19 cellular contexts compared by ENCODE assay signal in genomic region chr10:49107111-49107889, GRCh38. TPM values are rescaled to one million over a fixed set of nuclear protein-coding genes. Genes with fewer than 3 reads are reported as not detected.
"Had no signal": no experiment of that assay in that cellular context is flagged by ENCODE, and none has a peak within 500 bp of the region (broad histone marks: within the 10 kb centered on the region; RNA-seq: fewer than 3 reads in every experiment).

No MANE protein-coding gene starts in this region.

- ATAC-seq: activated CD8-positive, alpha-beta memory T cell treated with anti-CD3 and anti-CD28 coated beads, Interleukin-2, amount 10 ng/mL, durations not matched to agents 7 days and 5 days; esophagus mucosa; gastrocnemius medialis had no signal

- H3K36me3 ChIP-seq: brain microvascular endothelial cell, colonic mucosa, gastrocnemius medialis had no signal

- H3K27me3 ChIP-seq: brain microvascular endothelial cell, colonic mucosa, gastrocnemius medialis had no signal

- DNase-seq: activated B cell treated with CpG ODN at 0.5 μM for 24 hours; activated CD4-positive, alpha-beta memory T cell treated with anti-CD3 and anti-CD28 coated beads, Interleukin-2, amount 10 ng/mL, durations not matched to agents 7 days and 5 days; activated CD4-positive, alpha-beta T cell treated with anti-CD3 and anti-CD28 coated beads for 4 hours; activated CD8-positive, alpha-beta memory T cell treated with anti-CD3 and anti-CD28 coated beads, Interleukin-2, amount 10 ng/mL, durations not matched to agents 7 days and 5 days; amniotic stem cell; brain microvascular endothelial cell; colonic mucosa; gastrocnemius medialis; SK-N-SH; stimulated activated CD4-positive, alpha-beta T cell treated with anti-CD3 and anti-CD28 coated beads, Interleukin-15, amount 100 ng/mL, for 24 hours; stimulated activated CD4-positive, alpha-beta T cell treated with anti-CD3 and anti-CD28 coated beads, Interleukin-2, amount 100 ng/mL, for 48 hours had no signal

- H3K27ac ChIP-seq: brain microvascular endothelial cell, colonic mucosa, gastrocnemius medialis had no signal

- H3K9me3 ChIP-seq: colonic mucosa, gastrocnemius medialis, SK-N-SH had no signal

- H3K9ac ChIP-seq: SK-N-SH had no signal

- H3K4me3 ChIP-seq: colonic mucosa, gastrocnemius medialis, skin epidermis had no signal

- H3K4me1 ChIP-seq: colonic mucosa had no signal

- H3K4me2 ChIP-seq: SK-N-SH had no signal

RNA-seq across cellular contexts. Expression of gene VSTM4, which starts 8.0 kb away (rescaled TPM):
- total RNA-seq: activated B cell treated with CpG ODN at 0.5 μM for 24 hours had no signal

RNA-seq across cellular contexts. Expression of gene FAM170B, which starts 26.5 kb away (rescaled TPM):
- total RNA-seq: activated B cell treated with CpG ODN at 0.5 μM for 24 hours; activated CD8-positive, alpha-beta memory T cell treated with anti-CD3 and anti-CD28 coated beads, Interleukin-2, amount 10 ng/mL, durations not matched to agents 7 days and 5 days; colonic mucosa; esophagus mucosa; gastrocnemius medialis; kidney epithelial cell; lower leg skin; omental fat pad; progenitor cell of endocrine pancreas; urinary bladder had no signal
- polyA plus RNA-seq: neural cell, SK-N-SH, urinary bladder had no signal
